Comparison of ENCODE assay signal across 23 cellular contexts in the genomic region with DNA sequence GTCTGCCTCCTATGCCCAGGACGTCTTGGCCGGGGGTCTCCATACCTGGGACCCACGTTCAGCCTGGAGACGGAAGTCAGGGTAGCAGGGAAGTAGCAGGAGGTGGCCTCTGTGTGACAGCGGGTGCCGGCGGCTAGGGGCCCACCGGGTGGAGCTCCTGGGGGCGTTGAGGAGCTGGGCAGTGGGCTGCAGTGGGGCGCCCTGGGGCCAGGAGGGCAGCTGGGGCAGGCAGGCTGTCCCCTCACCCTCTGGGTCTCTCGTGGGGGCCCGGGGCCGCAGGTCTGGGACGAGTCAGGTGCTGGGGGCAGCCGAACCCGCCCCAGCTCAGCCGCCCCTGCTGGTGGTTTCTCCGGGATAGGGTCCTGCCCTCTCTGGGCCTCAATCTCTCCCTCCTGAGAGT. TPM values are rescaled to one million over a fixed set of nuclear protein-coding genes. Genes with fewer than 3 reads are reported as not detected.
A peak's percentile ranks its signal among the peaks of the same experiment; 100 is the strongest.
DNase-seq lines count a peak whose midpoint lies in the region; ATAC-seq, FAIRE-seq and TF ChIP-seq lines count a peak whose summit lies in the region.
"Had no signal": no experiment of that assay in that cellular context is flagged by ENCODE, and none has a peak within 500 bp of the region (broad histone marks: within the 10 kb centered on the region; RNA-seq: fewer than 3 reads in every experiment).

No MANE protein-coding gene starts in this region.

- 26% methylated on average over 9 of the region's 18 CpGs for WGBS in HepG2 (ENCODE audit: low lambda C conversion rate)
- 97% methylated on average over 6 of the region's 18 CpGs for WGBS in right lobe of liver (ENCODE audit: insufficient coverage, low coverage, low lambda C conversion rate, missing lambda C conversion rate)

- CTCF ChIA-PET in HepG2 (lab: Yijun Ruan, JAX; ENCODE audit: low intra/inter-chr PET ratio, low total read pairs), result no interaction called here

- H2AFZ ChIP-seq in HepG2 (ENCODE audit: low read length) (no peak overlapping the region), keratinocyte (ENCODE audit: control insufficient read depth, low read length) (no peak overlapping the region)
- H2AFZ ChIP-seq: GM23338 had no signal

- DNase-seq in HepG2 (ENCODE audit: low spot score) (no peak), right lobe of liver (no peak), RWPE2 (ENCODE audit: low spot score) (no peak), keratinocyte (ENCODE audit: low read depth, low spot score) (no peak), iPS-NIHi11 (ENCODE audit: low spot score) (no peak), tibial artery (no peak)
- DNase-seq: 8988T; ACHN; AML-193; BE2C; C1 segment of cervical spinal cord; Calu3; CD4-positive, alpha-beta memory T cell; COR-L47; DMS153; DND-41; HCEC 1CT had no signal

- POLR2A ChIA-PET in HepG2 (lab: Yijun Ruan, JAX), result no interaction called here

- H3K4me3 ChIP-seq in HepG2 (replicated peaks in 1 of 3; ENCODE audit: insufficient read depth in 1 of 3, low read depth in 2 of 3, low read length in 3 of 3), result no peak overlapping the region
- no peak overlapping the region for H3K4me3 ChIP-seq in right lobe of liver
- no peak overlapping the region for H3K4me3 ChIP-seq in RWPE2 (ENCODE audit: severe bottlenecking)
- H3K4me3 ChIP-seq in keratinocyte (ENCODE audit: control insufficient read depth in 2 of 3, extremely low read depth in 1 of 3, insufficient read depth in 2 of 3, low read depth in 1 of 3, low read length in 3 of 3), result peak overlapping the region in 1 of 3 experiments; percentile 62
- H3K4me3 ChIP-seq in tibial artery, result no peak overlapping the region
- H3K4me3 ChIP-seq: A549, GM23338 had no signal

- TF ChIP-seq POLR2A in HepG2 (IDR thresholded peaks at IDR 0.05; ENCODE audit: insufficient read depth in 1 of 2, low read depth in 2 of 2, low read length in 2 of 2), result no peak
- no peak for TF ChIP-seq POLR2A in right lobe of liver (IDR thresholded peaks at IDR 0.05)

- dilution Hi-C loops in keratinocyte (cut with MboI; ENCODE audit: extremely low pct_ligation_motif_present, low sequenced_read_pairs), result no loop called here

- in situ Hi-C loops in HepG2 (cut with HindIII; ENCODE audit: extremely low pct_ligation_motif_present, low pct_unique_long_range_greater_than_20kb), result no loop called here

- BruUV-seq in HepG2 (replicated peaks; lab: Mats Ljungman, UMichigan), result no TSS peak

- TF ChIP-seq EP300 in HepG2 (IDR thresholded peaks at IDR 0.05; ENCODE audit: low read depth in 2 of 2, low read length in 2 of 2) (no peak), HepG2 (CRISPR knock-in tag; IDR thresholded peaks at IDR 0.05; ENCODE audit: borderline replicate concordance) (no peak)

- TF ChIP-seq RAD21 in HepG2 (CRISPR knock-in tag; IDR thresholded peaks at IDR 0.05), result no peak

- TF ChIP-seq CTCF in HepG2 (CRISPR knock-in tag; IDR thresholded peaks at IDR 0.05) (no peak), right lobe of liver (IDR thresholded peaks at IDR 0.05) (no peak), RWPE2 (IDR thresholded peaks at IDR 0.05; ENCODE audit: poor library complexity, severe bottlenecking) (no peak), keratinocyte (optimal IDR thresholded peaks at IDR 0.05 in 1 of 3, IDR thresholded peaks at IDR 0.05 in 1 of 3, conservative IDR thresholded peaks at IDR 0.05 in 1 of 3; ENCODE audit: extremely low read depth in 1 of 3, insufficient read depth in 2 of 3, low read length in 3 of 3) (no peak), tibial artery (IDR thresholded peaks at IDR 0.05) (no peak)

- H3K79me2 ChIP-seq in HepG2 (ENCODE audit: insufficient read depth, low read length) (no peaks in the 10 kb centered on the region), keratinocyte (ENCODE audit: control insufficient read depth, insufficient read depth, low read length) (peaks cover 43% of the 10 kb centered on the region)

- H3K9ac ChIP-seq in HepG2 (ENCODE audit: insufficient read depth, low read depth, low read length) (no peak overlapping the region), keratinocyte (ENCODE audit: control insufficient read depth, extremely low read depth, insufficient read depth, low read length) (no peak overlapping the region)

- no peaks in the 10 kb centered on the region for H3K9me1 ChIP-seq in keratinocyte (ENCODE audit: control insufficient read depth, extremely low read depth, insufficient read depth, low read length)

- H3K4me1 ChIP-seq in HepG2 (ENCODE audit: insufficient read depth, low read length) (no peaks in the 10 kb centered on the region), right lobe of liver (no peaks in the 10 kb centered on the region), RWPE2 (ENCODE audit: insufficient read depth, poor library complexity, severe bottlenecking) (peaks cover 24% of the 10 kb centered on the region), keratinocyte (ENCODE audit: control insufficient read depth, extremely low read depth, insufficient read depth, low read length) (peaks cover 41% of the 10 kb centered on the region), tibial artery (no peaks in the 10 kb centered on the region)
- H3K4me1 ChIP-seq: A549, BE2C had no signal

- H3K9me3 ChIP-seq in HepG2 (ENCODE audit: low read length), result peaks cover 22% of the 10 kb centered on the region
- no peaks in the 10 kb centered on the region for H3K9me3 ChIP-seq in right lobe of liver
- H3K9me3 ChIP-seq in RWPE2 (ENCODE audit: severe bottlenecking), result peaks cover 5% of the 10 kb centered on the region
- H3K9me3 ChIP-seq in keratinocyte (ENCODE audit: control insufficient read depth, low read depth, low read length), result peaks cover 6% of the 10 kb centered on the region
- peaks cover 0 to 21% (median 15%) of the 10 kb centered on the region in 3 donors for H3K9me3 ChIP-seq in tibial artery
- H3K9me3 ChIP-seq: BE2C had no signal

- H3K36me3 ChIP-seq in HepG2 (replicated peaks in 1 of 2; ENCODE audit: control insufficient read depth in 1 of 2, insufficient read depth in 2 of 2, low read length in 2 of 2) (no peaks in the 10 kb centered on the region), right lobe of liver (no peaks in the 10 kb centered on the region), RWPE2 (ENCODE audit: low read depth) (peaks cover 22% of the 10 kb centered on the region), keratinocyte (ENCODE audit: control insufficient read depth in 2 of 2, extremely low read depth in 1 of 2, insufficient read depth in 2 of 2, low read length in 2 of 2) (peaks cover 4 to 25% of the 10 kb centered on the region in 2 experiments), tibial artery (no peaks in the 10 kb centered on the region)
- H3K36me3 ChIP-seq: BE2C had no signal

- H4K20me1 ChIP-seq in HepG2 (ENCODE audit: insufficient read depth, low read length), result no peaks in the 10 kb centered on the region
- H4K20me1 ChIP-seq in keratinocyte (ENCODE audit: control insufficient read depth, extremely low read depth, insufficient read depth, low read length), result peaks cover 3% of the 10 kb centered on the region

- no peak for ATAC-seq in HepG2
- ATAC-seq in right lobe of liver, result no peak
- ATAC-seq in RWPE2 (ENCODE audit: low read depth), result no peak
- no peak for ATAC-seq in HG02870 (IDR thresholded peaks at IDR 0.05; ENCODE audit: unreplicated experiment)
- ATAC-seq: A549 had no signal

- H3K4me2 ChIP-seq in HepG2 (ENCODE audit: low read depth, low read length) (no peak overlapping the region), keratinocyte (ENCODE audit: control insufficient read depth, extremely low read depth, insufficient read depth, low read depth, low read length) (peak overlapping the region; percentile 97)
- H3K4me2 ChIP-seq: A549, GM23338 had no signal

- intact Hi-C loops in HepG2 (cut with micrococcal nuclease; ENCODE audit: unreplicated experiment) (no loop called here), right lobe of liver (cut with DNase I) (no loop called here), tibial artery (cut with DNase I; ENCODE audit: low total_unique reads) (no loop called here)

- H3K27ac ChIP-seq in HepG2 (ENCODE audit: extremely low read length, insufficient read depth, low read length) (no peak overlapping the region), right lobe of liver (no peak overlapping the region), RWPE2 (ENCODE audit: poor library complexity, severe bottlenecking) (peak overlapping the region; percentile 86), keratinocyte (ENCODE audit: control insufficient read depth, insufficient read depth, low read length) (peak overlapping the region; percentile 95), tibial artery (no peak overlapping the region)
- H3K27ac ChIP-seq: A549 had no signal

- FAIRE-seq in HepG2 (lab: Jason Lieb, UNC) (no peak), keratinocyte (lab: Jason Lieb, UNC) (no peak)
- FAIRE-seq: A549, G401.6, GM12892, H54 had no signal

- peaks cover 7 to 55% of the 10 kb centered on the region in 2 experiments for H3K27me3 ChIP-seq in HepG2 (ENCODE audit: control insufficient read depth in 1 of 2, insufficient read depth in 2 of 2, low read length in 2 of 2)
- no peaks in the 10 kb centered on the region for H3K27me3 ChIP-seq in right lobe of liver
- H3K27me3 ChIP-seq in RWPE2 (ENCODE audit: insufficient read depth, poor library complexity, severe bottlenecking), result no peaks in the 10 kb centered on the region
- no peaks in the 10 kb centered on the region for H3K27me3 ChIP-seq in keratinocyte (ENCODE audit: control insufficient read depth, extremely low read depth, insufficient read depth, low read length)
- H3K27me3 ChIP-seq in tibial artery, result peaks cover 0 to 70% of the 10 kb centered on the region in 2 donors
- H3K27me3 ChIP-seq: BE2C had no signal

RNA-seq across cellular contexts. Expression of gene PEX10, which starts 14.7 kb away (rescaled TPM):
- total RNA-seq in HepG2 (2016; rRNA removed; fragmentation: Illumina TruSeq; extraction: Trizol) (38.3 and 39.6 TPM in 2 replicates), right lobe of liver (10 to 100 TPM in 3 of 6 experiments, 1 to 10 TPM in 3; 7.4 to 24.3 (median 10.5) TPM)
- total RNA-seq in HepG2 (2016; cell fraction: cytosol; rRNA removed; fragmentation: Illumina TruSeq; extraction: Trizol; ENCODE audit: low read depth), result 20.2 and 25.8 TPM in 2 replicates
- 37.8 and 38.9 TPM in 2 replicates for total RNA-seq in HepG2 (2016; cell fraction: insoluble cytoplasmic fraction; rRNA removed; fragmentation: Illumina TruSeq; extraction: Trizol)
- total RNA-seq in HepG2 (2016; cell fraction: membrane; rRNA removed; fragmentation: Illumina TruSeq; extraction: Trizol), result 53.4 and 59.7 TPM in 2 replicates
- total RNA-seq in HepG2 (2016; cell fraction: nucleus; rRNA removed; fragmentation: Illumina TruSeq; extraction: Trizol), result 27.1 and 27.5 TPM in 2 replicates
- polyA plus RNA-seq in HepG2 (2011; rRNA removed) (16.1 and 21.0 TPM in 2 replicates), keratinocyte (13.8 to 17.6 TPM (median 17.0 TPM) in 3 replicates)
- polyA plus RNA-seq in HepG2 (2011; cell fraction: cytosol; rRNA removed), result 16.3 and 20.9 TPM in 2 replicates
- 49.0 and 57.5 TPM in 2 replicates for polyA plus RNA-seq in HepG2 (2011; cell fraction: nucleus; rRNA removed)
- 13.3 and 14.5 TPM in 2 replicates for polyA plus RNA-seq in HepG2 (2012)
- 27.1 and 37.0 TPM in 2 replicates for polyA plus RNA-seq in HepG2 (2016; cell fraction: cytosol; fragmentation: Illumina TruSeq; extraction: Trizol; ENCODE audit: low read depth)
- 36.5 and 40.8 TPM in 2 replicates for polyA plus RNA-seq in HepG2 (2016; cell fraction: insoluble cytoplasmic fraction; fragmentation: Illumina TruSeq; extraction: Trizol; ENCODE audit: low read depth)
- polyA plus RNA-seq in HepG2 (2016; cell fraction: membrane; fragmentation: Illumina TruSeq; extraction: Trizol; ENCODE audit: low read depth), result 47.4 and 49.9 TPM in 2 replicates
- polyA plus RNA-seq in HepG2 (2016; cell fraction: nucleus; fragmentation: Illumina TruSeq; extraction: Trizol; ENCODE audit: insufficient read depth, low read depth), result 44.7 and 46.3 TPM in 2 replicates
- 15.3 and 46.5 TPM in 2 replicates for polyA minus RNA-seq in HepG2 (2011; rRNA and poly(A)+ RNA removed; ENCODE audit: low replicate concordance)
- polyA minus RNA-seq in HepG2 (2011; cell fraction: cytosol; rRNA and poly(A)+ RNA removed), result 9.7 and 12.0 TPM in 2 replicates
- 18.4 and 20.1 TPM in 2 replicates for polyA minus RNA-seq in HepG2 (2011; cell fraction: nucleus; rRNA and poly(A)+ RNA removed)
- polyA plus RNA-seq in keratinocyte (2011; ENCODE audit: low read depth), result 3.0 TPM
- 9.6 and 17.7 TPM in 2 replicates for polyA plus RNA-seq in keratinocyte (2011; cell fraction: cytosol; rRNA removed)
- 10.6 and 14.8 TPM in 2 replicates for polyA plus RNA-seq in keratinocyte (2011; cell fraction: nucleus; rRNA removed)
- polyA plus RNA-seq in keratinocyte (2012; ENCODE audit: low replicate concordance), result 7.6 and 16.4 TPM in 2 replicates
- 7.5 to 12.8 TPM (median 8.0 TPM) in 3 replicates for polyA minus RNA-seq in keratinocyte
- 25.1 TPM for polyA minus RNA-seq in keratinocyte (2011; cell fraction: cytosol; rRNA and poly(A)+ RNA removed)
- 6.6 and 7.2 TPM in 2 replicates for polyA minus RNA-seq in keratinocyte (2011; cell fraction: nucleus; rRNA and poly(A)+ RNA removed)

RNA-seq across cellular contexts. Expression of gene RER1, which starts 35.4 kb away (rescaled TPM):
- total RNA-seq in HepG2 (2016; rRNA removed; fragmentation: Illumina TruSeq; extraction: Trizol) (83.9 and 128 TPM in 2 replicates), right lobe of liver (100 to 1,000 TPM in 4 of 6 experiments, 10 to 100 TPM in 2; 76.5 to 166 (median 122) TPM)
- total RNA-seq in HepG2 (2016; cell fraction: cytosol; rRNA removed; fragmentation: Illumina TruSeq; extraction: Trizol; ENCODE audit: low read depth), result 51.3 and 72.8 TPM in 2 replicates
- total RNA-seq in HepG2 (2016; cell fraction: insoluble cytoplasmic fraction; rRNA removed; fragmentation: Illumina TruSeq; extraction: Trizol), result 89.5 and 137 TPM in 2 replicates
- total RNA-seq in HepG2 (2016; cell fraction: membrane; rRNA removed; fragmentation: Illumina TruSeq; extraction: Trizol), result 77.4 and 86.1 TPM in 2 replicates
- total RNA-seq in HepG2 (2016; cell fraction: nucleus; rRNA removed; fragmentation: Illumina TruSeq; extraction: Trizol), result 76.0 and 95.5 TPM in 2 replicates
- polyA plus RNA-seq in HepG2 (2011; rRNA removed) (135 and 164 TPM in 2 replicates), keratinocyte (242 to 297 TPM (median 254 TPM) in 3 replicates)
- polyA plus RNA-seq in HepG2 (2011; cell fraction: cytosol; rRNA removed), result 82.7 and 131 TPM in 2 replicates
- 155 and 197 TPM in 2 replicates for polyA plus RNA-seq in HepG2 (2011; cell fraction: nucleus; rRNA removed)
- 64.5 and 73.8 TPM in 2 replicates for polyA plus RNA-seq in HepG2 (2012)
- 84.3 and 98.6 TPM in 2 replicates for polyA plus RNA-seq in HepG2 (2016; cell fraction: cytosol; fragmentation: Illumina TruSeq; extraction: Trizol; ENCODE audit: low read depth)
- 87.8 and 97.0 TPM in 2 replicates for polyA plus RNA-seq in HepG2 (2016; cell fraction: insoluble cytoplasmic fraction; fragmentation: Illumina TruSeq; extraction: Trizol; ENCODE audit: low read depth)
- 69.1 and 85.3 TPM in 2 replicates for polyA plus RNA-seq in HepG2 (2016; cell fraction: membrane; fragmentation: Illumina TruSeq; extraction: Trizol; ENCODE audit: low read depth)
- 191 and 194 TPM in 2 replicates for polyA plus RNA-seq in HepG2 (2016; cell fraction: nucleus; fragmentation: Illumina TruSeq; extraction: Trizol; ENCODE audit: insufficient read depth, low read depth)
- 95.9 and 234 TPM in 2 replicates for polyA minus RNA-seq in HepG2 (2011; rRNA and poly(A)+ RNA removed; ENCODE audit: low replicate concordance)
- polyA minus RNA-seq in HepG2 (2011; cell fraction: cytosol; rRNA and poly(A)+ RNA removed), result 32.9 and 45.5 TPM in 2 replicates
- polyA minus RNA-seq in HepG2 (2011; cell fraction: nucleus; rRNA and poly(A)+ RNA removed), result 23.3 and 29.3 TPM in 2 replicates
- polyA plus RNA-seq in keratinocyte (2011; ENCODE audit: low read depth), result 34.5 TPM
- polyA plus RNA-seq in keratinocyte (2011; cell fraction: cytosol; rRNA removed), result 255 and 328 TPM in 2 replicates
- 371 and 414 TPM in 2 replicates for polyA plus RNA-seq in keratinocyte (2011; cell fraction: nucleus; rRNA removed)
- 127 and 149 TPM in 2 replicates for polyA plus RNA-seq in keratinocyte (2012; ENCODE audit: low replicate concordance)
- 101 to 343 TPM (median 322 TPM) in 3 replicates for polyA minus RNA-seq in keratinocyte
- 71.6 TPM for polyA minus RNA-seq in keratinocyte (2011; cell fraction: cytosol; rRNA and poly(A)+ RNA removed)
- 35.3 and 96.4 TPM in 2 replicates for polyA minus RNA-seq in keratinocyte (2011; cell fraction: nucleus; rRNA and poly(A)+ RNA removed)

RNA-seq across cellular contexts. Expression of gene MORN1, which starts 35.7 kb away (rescaled TPM):
- 3.9 and 6.5 TPM in 2 replicates for total RNA-seq in HepG2 (2016; rRNA removed; fragmentation: Illumina TruSeq; extraction: Trizol)
- total RNA-seq in HepG2 (2016; cell fraction: cytosol; rRNA removed; fragmentation: Illumina TruSeq; extraction: Trizol; ENCODE audit: low read depth), result 1.5 and 2.2 TPM in 2 replicates
- total RNA-seq in HepG2 (2016; cell fraction: insoluble cytoplasmic fraction; rRNA removed; fragmentation: Illumina TruSeq; extraction: Trizol), result 3.5 and 5.4 TPM in 2 replicates
- 1.7 and 1.8 TPM in 2 replicates for total RNA-seq in HepG2 (2016; cell fraction: membrane; rRNA removed; fragmentation: Illumina TruSeq; extraction: Trizol)
- 6.4 and 6.8 TPM in 2 replicates for total RNA-seq in HepG2 (2016; cell fraction: nucleus; rRNA removed; fragmentation: Illumina TruSeq; extraction: Trizol)
- polyA plus RNA-seq in HepG2 (2011; rRNA removed), result 2.6 and 3.1 TPM in 2 replicates
- polyA plus RNA-seq in HepG2 (2011; cell fraction: cytosol; rRNA removed), result 2.5 and 3.1 TPM in 2 replicates
- 7.8 and 8.8 TPM in 2 replicates for polyA plus RNA-seq in HepG2 (2011; cell fraction: nucleus; rRNA removed)
- 1.3 and 1.7 TPM in 2 replicates for polyA plus RNA-seq in HepG2 (2012)
- 0.84 and 1.9 TPM in 2 replicates for polyA plus RNA-seq in HepG2 (2016; cell fraction: cytosol; fragmentation: Illumina TruSeq; extraction: Trizol; ENCODE audit: low read depth)
- 2.3 and 3.3 TPM in 2 replicates for polyA plus RNA-seq in HepG2 (2016; cell fraction: insoluble cytoplasmic fraction; fragmentation: Illumina TruSeq; extraction: Trizol; ENCODE audit: low read depth)
- polyA plus RNA-seq in HepG2 (2016; cell fraction: membrane; fragmentation: Illumina TruSeq; extraction: Trizol; ENCODE audit: low read depth), result 0.73 and 1.3 TPM in 2 replicates
- polyA plus RNA-seq in HepG2 (2016; cell fraction: nucleus; fragmentation: Illumina TruSeq; extraction: Trizol; ENCODE audit: insufficient read depth, low read depth), result 8.2 and 9.2 TPM in 2 replicates
- 6.7 and 28.4 TPM in 2 replicates for polyA minus RNA-seq in HepG2 (2011; rRNA and poly(A)+ RNA removed; ENCODE audit: low replicate concordance)
- polyA minus RNA-seq in HepG2 (2011; cell fraction: cytosol; rRNA and poly(A)+ RNA removed), result 1.3 and 3.0 TPM in 2 replicates
- polyA minus RNA-seq in HepG2 (2011; cell fraction: nucleus; rRNA and poly(A)+ RNA removed), result 7.5 and 8.9 TPM in 2 replicates
- 1 to 10 TPM; 3.1 to 7.1 (median 4.5) TPM for total RNA-seq in right lobe of liver
- polyA plus RNA-seq in keratinocyte, result 2.1 to 3.9 TPM (median 3.7 TPM) in 3 replicates
- 1.3 TPM for polyA plus RNA-seq in keratinocyte (2011; ENCODE audit: low read depth)
- 1.6 and 2.2 TPM in 2 replicates for polyA plus RNA-seq in keratinocyte (2011; cell fraction: cytosol; rRNA removed)
- 7.3 and 8.8 TPM in 2 replicates for polyA plus RNA-seq in keratinocyte (2011; cell fraction: nucleus; rRNA removed)
- 2.3 and 4.0 TPM in 2 replicates for polyA plus RNA-seq in keratinocyte (2012; ENCODE audit: low replicate concordance)
- 5.3 to 6.3 TPM (median 5.9 TPM) in 3 replicates for polyA minus RNA-seq in keratinocyte
- 2.3 TPM for polyA minus RNA-seq in keratinocyte (2011; cell fraction: cytosol; rRNA and poly(A)+ RNA removed)
- 4.7 and 7.0 TPM in 2 replicates for polyA minus RNA-seq in keratinocyte (2011; cell fraction: nucleus; rRNA and poly(A)+ RNA removed)

RNA-seq across cellular contexts. Expression of gene PLCH2, which starts 49.0 kb away (rescaled TPM):
- 0.14 and 0.15 TPM in 2 replicates for total RNA-seq in HepG2 (2016; rRNA removed; fragmentation: Illumina TruSeq; extraction: Trizol)
- total RNA-seq in HepG2 (2016; cell fraction: cytosol; rRNA removed; fragmentation: Illumina TruSeq; extraction: Trizol; ENCODE audit: low read depth), result under 0.01 TPM in 1 of 2 replicates, not detected in the other
- 0.12 and 0.22 TPM in 2 replicates for total RNA-seq in HepG2 (2016; cell fraction: insoluble cytoplasmic fraction; rRNA removed; fragmentation: Illumina TruSeq; extraction: Trizol)
- 0.06 and 0.10 TPM in 2 replicates for total RNA-seq in HepG2 (2016; cell fraction: membrane; rRNA removed; fragmentation: Illumina TruSeq; extraction: Trizol)
- total RNA-seq in HepG2 (2016; cell fraction: nucleus; rRNA removed; fragmentation: Illumina TruSeq; extraction: Trizol), result 0.19 and 0.22 TPM in 2 replicates
- polyA plus RNA-seq in HepG2 (2011; rRNA removed), result 0.67 and 1.3 TPM in 2 replicates
- 0.32 and 0.78 TPM in 2 replicates for polyA plus RNA-seq in HepG2 (2011; cell fraction: cytosol; rRNA removed)
- polyA plus RNA-seq in HepG2 (2011; cell fraction: nucleus; rRNA removed), result 6.0 and 6.1 TPM in 2 replicates
- 0.11 and 0.15 TPM in 2 replicates for polyA plus RNA-seq in HepG2 (2012)
- polyA plus RNA-seq in HepG2 (2016; cell fraction: cytosol; fragmentation: Illumina TruSeq; extraction: Trizol; ENCODE audit: low read depth), result 0.05 TPM in 1 of 2 replicates, not detected in the other
- 0.10 and 0.20 TPM in 2 replicates for polyA plus RNA-seq in HepG2 (2016; cell fraction: insoluble cytoplasmic fraction; fragmentation: Illumina TruSeq; extraction: Trizol; ENCODE audit: low read depth)
- polyA plus RNA-seq in HepG2 (2016; cell fraction: membrane; fragmentation: Illumina TruSeq; extraction: Trizol; ENCODE audit: low read depth), result 0.07 TPM in 1 of 2 replicates, not detected in the other
- 0.37 and 0.83 TPM in 2 replicates for polyA plus RNA-seq in HepG2 (2016; cell fraction: nucleus; fragmentation: Illumina TruSeq; extraction: Trizol; ENCODE audit: insufficient read depth, low read depth)
- polyA minus RNA-seq in HepG2 (2011; rRNA and poly(A)+ RNA removed; ENCODE audit: low replicate concordance), result 1.2 TPM in 1 of 2 replicates, not detected in the other
- polyA minus RNA-seq in HepG2 (2011; cell fraction: cytosol; rRNA and poly(A)+ RNA removed), result 0.20 TPM in 1 of 2 replicates, not detected in the other
- polyA minus RNA-seq in HepG2 (2011; cell fraction: nucleus; rRNA and poly(A)+ RNA removed), result 0.90 and 1.2 TPM in 2 replicates
- 1 to 10 TPM in 5 of 6 experiments, under 1 TPM in 1; 0.37 to 4.6 (median 2.3) TPM for total RNA-seq in right lobe of liver
- polyA plus RNA-seq in keratinocyte, result 57.4 to 74.0 TPM (median 66.3 TPM) in 3 replicates
- 17.9 TPM for polyA plus RNA-seq in keratinocyte (2011; ENCODE audit: low read depth)
- 24.2 and 50.6 TPM in 2 replicates for polyA plus RNA-seq in keratinocyte (2011; cell fraction: cytosol; rRNA removed)
- polyA plus RNA-seq in keratinocyte (2011; cell fraction: nucleus; rRNA removed), result 215 and 298 TPM in 2 replicates
- 46.5 and 86.1 TPM in 2 replicates for polyA plus RNA-seq in keratinocyte (2012; ENCODE audit: low replicate concordance)
- 57.0 to 77.1 TPM (median 64.7 TPM) in 3 replicates for polyA minus RNA-seq in keratinocyte
- 123 TPM for polyA minus RNA-seq in keratinocyte (2011; cell fraction: cytosol; rRNA and poly(A)+ RNA removed)
- polyA minus RNA-seq in keratinocyte (2011; cell fraction: nucleus; rRNA and poly(A)+ RNA removed), result 170 and 173 TPM in 2 replicates
- polyA plus RNA-seq: GM23338 had no signal

Comparison
In these comparisons a context has a peak if more than half of its experiments do, and no peak if none do; other contexts are left out.
1. H3K27ac ChIP-seq: peak in RWPE2 (single experiment) and keratinocyte (single experiment); none in HepG2 (single experiment), right lobe of liver (0 of 3) and tibial artery (0 of 2).